Comparison of ENCODE assay signal across 16 cellular contexts in genomic region chr20:4844766-4845465, GRCh38. TPM values are rescaled to one million over a fixed set of nuclear protein-coding genes. Genes with fewer than 3 reads are reported as not detected.
A peak's percentile ranks its signal among the peaks of the same experiment; 100 is the strongest.
DNase-seq lines count a peak whose midpoint lies in the region; ATAC-seq and TF ChIP-seq lines count a peak whose summit lies in the region.
"Had no signal": no experiment of that assay in that cellular context is flagged by ENCODE, and none has a peak within 500 bp of the region (broad histone marks: within the 10 kb centered on the region; RNA-seq: fewer than 3 reads in every experiment).

No MANE protein-coding gene starts in this region.

- H3K4me3 Mint-ChIP-seq in CD4-positive, alpha-beta T cell: peak overlapping the region; percentile 50
- H3K4me3 Mint-ChIP-seq: GM23338, nephron progenitor cell had no signal

- peaks cover 5% of the 10 kb centered on the region for H3K4me1 Mint-ChIP-seq in CD4-positive, alpha-beta T cell (ENCODE audit: low read depth)
- H3K4me1 Mint-ChIP-seq: GM23338, nephron progenitor cell had no signal

- POLR2A ChIA-PET in CD4-positive, alpha-beta T cell (lab: Charles Lee): interaction anchor here (1.0 kb wide), 1 partner anchor 13 kb away, joined by 3 read pairs; no protein-coding TSS in a partner anchor

- no peaks in the 10 kb centered on the region for H3K9me3 Mint-ChIP-seq in CD4-positive, alpha-beta T cell
- H3K9me3 Mint-ChIP-seq: T-cell had no signal

- peaks cover 4% of the 10 kb centered on the region for H3K36me3 Mint-ChIP-seq in CD4-positive, alpha-beta T cell (ENCODE audit: low read depth)
- H3K36me3 Mint-ChIP-seq: T-cell had no signal

- peak overlapping the region; percentile 66 for H3K27ac Mint-ChIP-seq in CD4-positive, alpha-beta T cell
- H3K27ac Mint-ChIP-seq: GM23338, nephron progenitor cell had no signal

- H3K27ac ChIP-seq in CD4-positive, alpha-beta T cell (ENCODE audit: low read depth, low read length): no peak overlapping the region
- H3K27ac ChIP-seq: breast epithelium had no signal

- no peaks in the 10 kb centered on the region for H3K9me3 ChIP-seq in CD4-positive, alpha-beta T cell (ENCODE audit: control insufficient read depth, low read length)

- TF ChIP-seq CTCF in CD4-positive, alpha-beta T cell (IDR thresholded peaks at IDR 0.05): no peak
- no peak for TF ChIP-seq CTCF in GM13976 (IDR thresholded peaks at IDR 0.05; ENCODE audit: borderline replicate concordance, control extremely low read depth, extremely low read depth, insufficient read depth, missing control alignments)

- CTCF ChIA-PET in CD4-positive, alpha-beta T cell (lab: Charles Lee): no interaction called here

- no peaks in the 10 kb centered on the region for H3K27me3 Mint-ChIP-seq in CD4-positive, alpha-beta T cell

- in situ Hi-C loops in GM13976 (cut with MboI; ENCODE audit: low sequenced_read_pairs, unreplicated experiment): no loop called here

- no peak for ATAC-seq in CD4-positive, alpha-beta T cell (ENCODE audit: poor library complexity)
- no peak for ATAC-seq in sciatic nerve
- no peak for ATAC-seq in HG03108 (IDR thresholded peaks at IDR 0.05; ENCODE audit: unreplicated experiment)
- ATAC-seq: GM23338, T-cell had no signal

- no peaks in the 10 kb centered on the region for H3K27me3 ChIP-seq in CD4-positive, alpha-beta T cell (ENCODE audit: control insufficient read depth, insufficient read depth, low read length)
- H3K27me3 ChIP-seq: breast epithelium had no signal

- intact Hi-C loops in CD4-positive, alpha-beta T cell (cut with DNase I, micrococcal nuclease): no loop called here
- intact Hi-C loops in sciatic nerve (cut with DNase I): no loop called here

- no peak for DNase-seq in CD4-positive, alpha-beta T cell
- DNase-seq in GM13976 (ENCODE audit: low spot score) (peak; percentile 70), SIG-M5 treated with dmso at 0.1 percent for 504 hours (lab: John Stamatoyannopoulos, UW; ENCODE audit: unreplicated experiment) (peak; percentile 83), germinal center (ENCODE audit: low spot score) (peak; percentile 25), RKO (ENCODE audit: low spot score) (no peak), sciatic nerve (ENCODE audit: low spot score) (no peak), amniotic stem cell (lab: John Stamatoyannopoulos, UW) (no peak)
- DNase-seq: activated CD4-positive, alpha-beta T cell treated with anti-CD3 and anti-CD28 coated beads, Interleukin-2, amount 50 U/mL, for 1 hour; activated effector memory CD4-positive, alpha-beta T cell treated with anti-CD3 and anti-CD28 coated beads, Interleukin-2, amount 50 U/mL, for 16 hours; NCI-H1092 treated with DMSO at 0.1 percent for 48 hours; nephron progenitor cell; stimulated activated CD4-positive, alpha-beta T cell treated with anti-CD3 and anti-CD28 coated beads, Interleukin-2, amount 100 ng/mL, for 48 hours; T-cell had no signal

RNA-seq across cellular contexts. Expression of gene RASSF2, which starts 21.5 kb away (rescaled TPM):
- total RNA-seq in CD4-positive, alpha-beta T cell: 10 to 100 TPM; 19.7 to 20.0 TPM
- total RNA-seq in sciatic nerve: 36.6 TPM

Comparison
In these comparisons a context has a peak if more than half of its experiments do, and no peak if none do; other contexts are left out.
1. DNase-seq: peak in GM13976 (single experiment), SIG-M5 treated with dmso at 0.1 percent for 504 hours (single experiment) and germinal center (single experiment); none in CD4-positive, alpha-beta T cell (0 of 10), RKO (single experiment), sciatic nerve (single experiment) and amniotic stem cell (single experiment).